14 cellular contexts compared by ENCODE assay signal in the genomic region with DNA sequence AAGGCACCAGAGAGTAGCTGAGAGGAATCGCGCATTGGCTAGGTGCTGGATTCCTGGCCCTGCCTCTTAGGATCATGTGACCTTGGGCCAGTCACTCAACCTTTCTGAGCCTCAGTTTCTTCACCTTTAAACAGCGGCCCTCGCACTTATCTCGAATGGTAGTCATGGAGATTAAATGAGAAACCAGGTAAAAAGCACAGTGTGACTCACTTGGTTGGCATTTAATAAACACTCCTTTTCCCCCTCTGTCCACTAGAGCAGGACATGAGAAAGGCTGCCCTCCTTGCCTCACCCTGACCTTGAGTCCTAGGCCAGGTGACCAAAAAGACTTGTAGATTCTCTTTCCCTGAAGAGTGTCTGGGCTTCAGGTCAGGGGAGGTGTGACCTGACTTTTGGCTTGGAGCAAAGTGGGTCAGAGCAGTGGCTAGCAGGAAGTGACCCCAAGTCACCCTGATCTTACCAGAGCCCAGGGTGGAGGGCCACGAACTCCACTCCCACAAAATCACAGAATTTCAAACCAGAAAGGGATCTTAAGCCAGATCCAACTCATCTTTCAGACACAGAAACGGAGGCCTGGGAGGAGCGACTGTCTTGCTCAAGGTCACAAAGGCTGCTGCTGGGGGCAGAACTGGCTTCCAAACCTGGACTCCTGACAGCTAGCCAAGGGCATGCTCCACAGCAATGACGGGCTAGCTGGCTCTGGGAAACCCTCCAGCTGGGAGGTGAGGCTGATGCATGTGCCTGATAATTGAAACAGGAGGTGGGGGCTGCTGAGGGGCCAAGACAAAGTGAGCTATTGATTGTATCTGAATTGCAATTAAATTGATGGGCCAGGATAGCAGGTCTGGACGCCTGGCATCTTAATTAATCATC.
A peak's percentile ranks its signal among the peaks of the same experiment; 100 is the strongest.
DNase-seq lines count a peak whose midpoint lies in the region; ATAC-seq, FAIRE-seq and TF ChIP-seq lines count a peak whose summit lies in the region.
"Had no signal": no experiment of that assay in that cellular context is flagged by ENCODE, and none has a peak within 500 bp of the region (broad histone marks: within the 10 kb centered on the region; RNA-seq: fewer than 3 reads in every experiment).

No MANE protein-coding gene starts in this region.

- H3K9me3 ChIP-seq in endodermal cell (ENCODE audit: control insufficient read depth, low read length) (no peaks in the 10 kb centered on the region), neural progenitor cell (ENCODE audit: low read depth) (no peaks in the 10 kb centered on the region)
- H3K9me3 ChIP-seq: colonic mucosa, uterus had no signal

- H3K4me2 ChIP-seq in neural progenitor cell = no peak overlapping the region

- ATAC-seq in HG03039 (IDR thresholded peaks at IDR 0.05; ENCODE audit: unreplicated experiment) = no peak

- H3K4me1 Mint-ChIP-seq in CD14-positive monocyte (peaks cover 19% of the 10 kb centered on the region), endodermal cell (peaks cover 4% of the 10 kb centered on the region), neural progenitor cell (peaks cover 20% of the 10 kb centered on the region)

- H3K9ac ChIP-seq in endodermal cell (ENCODE audit: extremely low read depth, low read length, poor library complexity, severe bottlenecking) = no peak overlapping the region
- H3K9ac ChIP-seq in neural progenitor cell = no peak overlapping the region

- DNase-seq in CD14-positive monocyte (ENCODE audit: low spot score) (no peak), NCI-H226 (peak; percentile 72), endodermal cell (no peak), neural progenitor cell (ENCODE audit: low spot score) (no peak), D721Med (ENCODE audit: insufficient read length, low spot score) (no peak), NCI-H748 treated with DMSO at 0.1 percent for 48 hours (lab: John Stamatoyannopoulos, UW) (no peak), cortex of kidney (lab: John Stamatoyannopoulos, UW) (no peak)
- DNase-seq: activated T-cell treated with anti-CD3 and anti-CD28 coated beads, Interleukin-2, amount 50 U/mL, for 48 hours; CD4-positive, CD25-positive, alpha-beta regulatory T cell; colonic mucosa; NCI-H446 treated with DMSO at 0.1 percent for 48 hours; SIG-M5; uterus had no signal

- no peak overlapping the region for H3K4me3 Mint-ChIP-seq in CD14-positive monocyte
- no peak overlapping the region for H3K4me3 Mint-ChIP-seq in endodermal cell
- no peak overlapping the region for H3K4me3 Mint-ChIP-seq in neural progenitor cell
- H3K4me3 Mint-ChIP-seq: CD4-positive, CD25-positive, alpha-beta regulatory T cell had no signal

- H3K27ac Mint-ChIP-seq in CD14-positive monocyte (peak overlapping the region in 6 of 7 donors; percentile 40 to 80 (median 71)), endodermal cell (no peak overlapping the region), neural progenitor cell (peak overlapping the region; percentile 63)

- no peaks in the 10 kb centered on the region for H3K27me3 ChIP-seq in endodermal cell (ENCODE audit: control insufficient read depth, insufficient read depth, low read length, poor library complexity, severe bottlenecking)
- no peaks in the 10 kb centered on the region for H3K27me3 ChIP-seq in neural progenitor cell
- H3K27me3 ChIP-seq: colonic mucosa, uterus had no signal

- no peaks in the 10 kb centered on the region for H3K9me3 Mint-ChIP-seq in CD14-positive monocyte
- no peaks in the 10 kb centered on the region for H3K9me3 Mint-ChIP-seq in endodermal cell
- H3K9me3 Mint-ChIP-seq in neural progenitor cell = no peaks in the 10 kb centered on the region

- H3K36me3 Mint-ChIP-seq in CD14-positive monocyte (peaks cover 77 to 98% of the 10 kb centered on the region in 2 donors), endodermal cell (ENCODE audit: low read depth) (peaks cover 41% of the 10 kb centered on the region), neural progenitor cell (peaks cover 12% of the 10 kb centered on the region)

- no peak for TF ChIP-seq CTCF in CD14-positive monocyte (IDR thresholded peaks at IDR 0.05)
- no peak for TF ChIP-seq CTCF in endodermal cell (conservative IDR thresholded peaks at IDR 0.05)
- TF ChIP-seq CTCF in neural progenitor cell (IDR thresholded peaks at IDR 0.05) = no peak
- no peak for TF ChIP-seq CTCF in D721Med (IDR thresholded peaks at IDR 0.05; ENCODE audit: insufficient read depth, missing control alignments)

- intact Hi-C loops in CD14-positive monocyte (cut with micrococcal nuclease) = no loop called here

- no peak overlapping the region for H3K4me3 ChIP-seq in endodermal cell (ENCODE audit: low read length)
- no peak overlapping the region for H3K4me3 ChIP-seq in neural progenitor cell
- H3K4me3 ChIP-seq: colonic mucosa, uterus had no signal

- H3K27me3 Mint-ChIP-seq in CD14-positive monocyte (ENCODE audit: low read depth in 3 of 3) = peaks cover 0 to 1% (median 0%) of the 10 kb centered on the region in 3 donors
- H3K27me3 Mint-ChIP-seq in endodermal cell (ENCODE audit: insufficient read depth) = no peaks in the 10 kb centered on the region
- H3K27me3 Mint-ChIP-seq in neural progenitor cell (ENCODE audit: insufficient read depth, low read depth) = no peaks in the 10 kb centered on the region
- H3K27me3 Mint-ChIP-seq: CD4-positive, CD25-positive, alpha-beta regulatory T cell had no signal

- H2AFZ ChIP-seq in neural progenitor cell (replicated peaks) = no peak overlapping the region

- no peak for FAIRE-seq in D721Med (lab: Jason Lieb, UNC)

- peaks cover 4% of the 10 kb centered on the region for H4K20me1 ChIP-seq in neural progenitor cell (ENCODE audit: low read depth)

- 91 to 92% methylated on average over 8 to 10 of the region's 10 CpGs for WGBS in endodermal cell (ENCODE audit: insufficient coverage in 1 of 2, insufficient read length in 1 of 2), 2 experiments

- peak overlapping the region; percentile 24 for H3K27ac ChIP-seq in endodermal cell (ENCODE audit: low read depth, low read length)
- H3K27ac ChIP-seq in neural progenitor cell = no peak overlapping the region
- H3K27ac ChIP-seq: colonic mucosa, uterus had no signal

- no peaks in the 10 kb centered on the region for H3K4me1 ChIP-seq in endodermal cell (ENCODE audit: control insufficient read depth, insufficient read depth, low read length)
- peaks cover 17% of the 10 kb centered on the region for H3K4me1 ChIP-seq in neural progenitor cell
- H3K4me1 ChIP-seq: colonic mucosa, uterus had no signal

- H3F3A ChIP-seq in neural progenitor cell (ENCODE audit: low read depth) = peaks cover 11% of the 10 kb centered on the region

- no peaks in the 10 kb centered on the region for H3K79me2 ChIP-seq in neural progenitor cell (ENCODE audit: low read depth)

- H3K36me3 ChIP-seq in endodermal cell (ENCODE audit: control insufficient read depth, insufficient read depth, low read length) = no peaks in the 10 kb centered on the region
- H3K36me3 ChIP-seq in neural progenitor cell = no peaks in the 10 kb centered on the region
- H3K36me3 ChIP-seq: uterus had no signal
